In the genomic region with DNA sequence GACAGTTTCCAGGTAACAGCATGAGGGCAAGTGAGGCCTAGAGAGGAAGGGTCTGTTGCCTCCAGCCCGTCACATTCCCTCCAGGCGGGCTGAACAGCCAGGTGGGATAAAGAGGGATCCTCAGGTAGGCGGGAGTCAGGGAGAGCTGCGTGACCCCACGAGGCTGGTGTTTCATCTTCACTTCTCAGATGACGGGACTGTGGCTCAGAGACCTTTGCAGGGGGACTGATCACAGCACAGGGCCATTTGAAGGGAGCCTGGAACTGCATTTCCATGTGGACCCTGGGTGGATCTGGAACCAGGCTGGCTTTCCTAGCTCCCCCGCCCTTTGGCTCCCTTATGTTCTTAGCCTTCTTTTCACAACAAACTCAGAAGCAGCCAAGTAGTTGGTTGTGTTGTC, we compare ENCODE assay signal across 1 cellular context.
TF ChIP-seq lines count a peak whose summit lies in the region.

No MANE protein-coding gene starts in this region.

TF ChIP-seq in IMR-90, 13 proteins besides CTCF, POLR2A, EP300 and RAD21:
- TF ChIP-seq CHD1 (IDR thresholded peaks at IDR 0.05; ENCODE audit: low read depth, low read length) (no peak), MXI1 (IDR thresholded peaks at IDR 0.05; ENCODE audit: borderline replicate concordance, low read depth, low read length) (no peak), BHLHE40 (IDR thresholded peaks at IDR 0.05; ENCODE audit: low read depth, low read length) (no peak), RCOR1 (IDR thresholded peaks at IDR 0.05; ENCODE audit: insufficient replicate concordance, low read length) (no peak), NFE2L2 (IDR thresholded peaks at IDR 0.05; ENCODE audit: low read depth, low read length) (no peak)
- TF ChIP-seq, protein P1, sequence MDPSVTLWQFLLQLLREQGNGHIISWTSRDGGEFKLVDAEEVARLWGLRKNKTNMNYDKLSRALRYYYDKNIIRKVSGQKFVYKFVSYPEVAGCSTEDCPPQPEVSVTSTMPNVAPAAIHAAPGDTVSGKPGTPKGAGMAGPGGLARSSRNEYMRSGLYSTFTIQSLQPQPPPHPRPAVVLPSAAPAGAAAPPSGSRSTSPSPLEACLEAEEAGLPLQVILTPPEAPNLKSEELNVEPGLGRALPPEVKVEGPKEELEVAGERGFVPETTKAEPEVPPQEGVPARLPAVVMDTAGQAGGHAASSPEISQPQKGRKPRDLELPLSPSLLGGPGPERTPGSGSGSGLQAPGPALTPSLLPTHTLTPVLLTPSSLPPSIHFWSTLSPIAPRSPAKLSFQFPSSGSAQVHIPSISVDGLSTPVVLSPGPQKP (IDR thresholded peaks at IDR 0.05; ENCODE audit: borderline replicate concordance, low read depth, low read length), result no peak
